ENCODE assay signal across 14 cellular contexts in genomic region chr17:72150632-72151460, GRCh38. TPM values are rescaled to one million over a fixed set of nuclear protein-coding genes. Genes with fewer than 3 reads are reported as not detected.
A peak's percentile ranks its signal among the peaks of the same experiment; 100 is the strongest.
DNase-seq lines count a peak whose midpoint lies in the region; ATAC-seq and TF ChIP-seq lines count a peak whose summit lies in the region.
"Had no signal": no experiment of that assay in that cellular context is flagged by ENCODE, and none has a peak within 500 bp of the region (broad histone marks: within the 10 kb centered on the region; RNA-seq: fewer than 3 reads in every experiment).

No MANE protein-coding gene starts in this region.

- peaks cover 7% of the 10 kb centered on the region for H3K27me3 Mint-ChIP-seq in neural progenitor cell (ENCODE audit: insufficient read depth, low read depth)

- intact Hi-C loops in heart left ventricle (cut with DNase I), result loop anchor here in 2 of 10 donors (2.0 kb wide), 1 partner anchor 24 kb away; no protein-coding TSS in a partner anchor

- H3K9ac ChIP-seq in NT2/D1 (ENCODE audit: insufficient read length, low read depth) (no peak overlapping the region), neural progenitor cell (no peak overlapping the region)
- H3K9ac ChIP-seq: BLaER1 had no signal

- H3K4me1 Mint-ChIP-seq in neural progenitor cell, result peaks cover 20% of the 10 kb centered on the region
- H3K4me1 Mint-ChIP-seq: activated naive CD8-positive, alpha-beta T cell treated with anti-CD3 and anti-CD28 coated beads for 36 hours had no signal

- POLR2A ChIA-PET in GM10248 (lab: Yijun Ruan, JAX), result no interaction called here

- H3K4me3 ChIP-seq in NT2/D1 (ENCODE audit: insufficient read length, low read depth) (no peak overlapping the region), heart left ventricle (peak overlapping the region in 5 of 12 donors; percentile 2 to 28 (median 6)), neural progenitor cell (no peak overlapping the region)
- H3K4me3 ChIP-seq: BLaER1 had no signal

- no peak overlapping the region for H3K4me3 Mint-ChIP-seq in neural progenitor cell
- H3K4me3 Mint-ChIP-seq: activated CD8-positive, alpha-beta T cell treated with anti-CD3 and anti-CD28 coated beads, Interleukin-2, amount 10 ng/mL, durations not matched to agents 7 days and 5 days; activated naive CD8-positive, alpha-beta T cell treated with anti-CD3 and anti-CD28 coated beads for 36 hours had no signal

- H3K36me3 Mint-ChIP-seq in neural progenitor cell, result no peaks in the 10 kb centered on the region
- H3K36me3 Mint-ChIP-seq: activated naive CD8-positive, alpha-beta T cell treated with anti-CD3 and anti-CD28 coated beads for 36 hours had no signal

- H3K79me2 ChIP-seq in neural progenitor cell (ENCODE audit: low read depth), result no peaks in the 10 kb centered on the region

- no peaks in the 10 kb centered on the region for H3K9me3 ChIP-seq in NT2/D1 (ENCODE audit: insufficient read depth, low read length)
- H3K9me3 ChIP-seq in heart left ventricle, result no peaks in the 10 kb centered on the region
- no peaks in the 10 kb centered on the region for H3K9me3 ChIP-seq in neural progenitor cell (ENCODE audit: low read depth)
- H3K9me3 ChIP-seq: BLaER1 had no signal

- H3K27ac Mint-ChIP-seq in neural progenitor cell, result peak overlapping the region; percentile 90
- H3K27ac Mint-ChIP-seq: activated CD8-positive, alpha-beta T cell treated with anti-CD3 and anti-CD28 coated beads, Interleukin-2, amount 10 ng/mL, durations not matched to agents 7 days and 5 days; activated naive CD8-positive, alpha-beta T cell treated with anti-CD3 and anti-CD28 coated beads for 36 hours had no signal

- H2AFZ ChIP-seq in neural progenitor cell (replicated peaks), result peak overlapping the region; percentile 90

- H3K9me3 Mint-ChIP-seq in neural progenitor cell, result no peaks in the 10 kb centered on the region
- H3K9me3 Mint-ChIP-seq: activated naive CD8-positive, alpha-beta T cell treated with anti-CD3 and anti-CD28 coated beads for 36 hours had no signal

- H4K20me1 ChIP-seq in neural progenitor cell (ENCODE audit: low read depth), result no peaks in the 10 kb centered on the region
- H4K20me1 ChIP-seq: BLaER1 had no signal

- H3K4me1 ChIP-seq in NT2/D1 (ENCODE audit: insufficient read depth, insufficient read length) (peaks cover 10% of the 10 kb centered on the region), heart left ventricle (peaks cover 0 to 25% (median 12%) of the 10 kb centered on the region in 12 donors), neural progenitor cell (peaks cover 14% of the 10 kb centered on the region)
- H3K4me1 ChIP-seq: BLaER1 had no signal

- H3K36me3 ChIP-seq in NT2/D1 (ENCODE audit: insufficient read depth, insufficient read length, low read length) (no peaks in the 10 kb centered on the region), heart left ventricle (no peaks in the 10 kb centered on the region), neural progenitor cell (no peaks in the 10 kb centered on the region)
- H3K36me3 ChIP-seq: BLaER1 had no signal

- CTCF ChIA-PET in GM10248 (lab: Yijun Ruan, JAX), result no interaction called here

- no peak for TF ChIP-seq CTCF in heart left ventricle (IDR thresholded peaks at IDR 0.05)
- TF ChIP-seq CTCF in neural progenitor cell (IDR thresholded peaks at IDR 0.05), result no peak
- TF ChIP-seq CTCF in GM10248 (IDR thresholded peaks at IDR 0.05; ENCODE audit: control extremely low read depth, extremely low read depth, low read depth, missing control alignments), result no peak

- peak in 2 of 4 donors; percentile 24 to 31 for ATAC-seq in heart left ventricle
- ATAC-seq: activated CD8-positive, alpha-beta T cell treated with anti-CD3 and anti-CD28 coated beads, Interleukin-2, amount 10 ng/mL, durations not matched to agents 7 days and 5 days had no signal

- H3K27me3 ChIP-seq in NT2/D1 (ENCODE audit: insufficient read depth, insufficient read length) (no peaks in the 10 kb centered on the region), heart left ventricle (no peaks in the 10 kb centered on the region), neural progenitor cell (no peaks in the 10 kb centered on the region)
- H3K27me3 ChIP-seq: BLaER1 had no signal

- H3K4me2 ChIP-seq in neural progenitor cell, result peak overlapping the region; percentile 56
- H3K4me2 ChIP-seq: BLaER1 had no signal

- WGBS in heart left ventricle, 4 donors, result 53 to 56% (median 54%) methylated on average over 11 of the region's 11 CpGs

- no peak for TF ChIP-seq POLR2A in heart left ventricle (IDR thresholded peaks at IDR 0.05)

- peaks cover 12% of the 10 kb centered on the region for H3F3A ChIP-seq in neural progenitor cell (ENCODE audit: low read depth)

- DNase-seq in DMS53 (lab: John Stamatoyannopoulos, UW) (peak; percentile 81), NT2/D1 (ENCODE audit: low read depth, low spot score) (peak; percentile 90), heart left ventricle (no peak), neural progenitor cell (ENCODE audit: low spot score) (peak; percentile 61), NCI-H2171 (lab: John Stamatoyannopoulos, UW) (no peak), DMS 273 (lab: John Stamatoyannopoulos, UW; ENCODE audit: unreplicated experiment) (no peak), GM10248 (ENCODE audit: extremely low spot score) (no peak), NCI-H1436 treated with DMSO at 0.1 percent for 48 hours (lab: John Stamatoyannopoulos, UW) (no peak)
- DNase-seq: activated CD8-positive, alpha-beta T cell treated with anti-CD3 and anti-CD28 coated beads, Interleukin-2, amount 10 ng/mL, durations not matched to agents 7 days and 5 days; activated naive CD8-positive, alpha-beta T cell treated with anti-CD3 and anti-CD28 coated beads for 36 hours; NCI-H1092; stimulated activated CD4-positive, alpha-beta T cell treated with anti-CD3 and anti-CD28 coated beads, Interleukin-2, amount 100 ng/mL, for 48 hours had no signal

- peak overlapping the region; percentile 61 to 94 (median 78) for H3K27ac ChIP-seq in heart left ventricle
- no peak overlapping the region for H3K27ac ChIP-seq in neural progenitor cell
- H3K27ac ChIP-seq: BLaER1 had no signal

RNA-seq across cellular contexts. Expression of gene SOX9, which starts 30.0 kb away (rescaled TPM):
- 10 to 100 TPM in 8 of 9 donors, 1 to 10 TPM in 1; 8.9 to 19.7 (median 13.7) TPM for total RNA-seq in heart left ventricle
- 10 to 100 TPM in 1 of 2 donors, 1 to 10 TPM in 1; 7.6 to 12.1 TPM for polyA plus RNA-seq in heart left ventricle
- total RNA-seq in neural progenitor cell (ENCODE audit: low replicate concordance), result 10.6 and 12.7 TPM in 2 replicates
- total RNA-seq: activated CD8-positive, alpha-beta T cell treated with anti-CD3 and anti-CD28 coated beads, Interleukin-2, amount 10 ng/mL, durations not matched to agents 7 days and 5 days; activated naive CD8-positive, alpha-beta T cell treated with anti-CD3 and anti-CD28 coated beads for 36 hours; T-helper 2 cell treated with Interferon-gamma antibody and Interleukin-4, amounts not matched to agents 100 ng/mL and 5 ng/mL, for 36 hours had no signal

Comparison
In these comparisons a context has a peak if more than half of its experiments do, and no peak if none do; other contexts are left out.
1. DNase-seq: peak in DMS53 (single experiment), NT2/D1 (single experiment) and neural progenitor cell (single experiment); none in heart left ventricle (0 of 5), NCI-H2171 (single experiment), DMS 273 (single experiment), GM10248 (single experiment) and NCI-H1436 treated with DMSO at 0.1 percent for 48 hours (single experiment).